Comparison of ENCODE assay signal across 20 cellular contexts in the genomic region with DNA sequence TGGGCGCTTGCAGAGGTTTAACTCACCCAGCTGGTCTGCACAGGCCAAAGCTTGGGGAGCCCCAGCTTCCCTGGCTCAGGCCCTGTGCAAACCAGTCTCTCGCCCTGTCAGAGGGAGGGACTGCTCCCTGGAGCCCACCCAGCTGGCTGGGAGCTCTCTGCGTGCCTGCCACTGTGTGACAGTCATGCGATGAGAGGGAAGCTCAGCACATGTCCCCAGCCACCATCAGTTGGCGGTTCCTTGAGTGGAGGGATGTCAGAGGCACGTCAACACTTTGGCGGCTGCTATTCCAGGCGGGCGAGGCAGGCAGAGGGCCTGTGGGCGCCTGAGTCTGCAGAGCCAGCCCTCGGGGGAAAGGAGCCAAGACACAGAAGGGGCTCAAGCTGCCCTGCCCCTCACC.
DNase-seq lines count a peak whose midpoint lies in the region; ATAC-seq and TF ChIP-seq lines count a peak whose summit lies in the region.
"Had no signal": no experiment of that assay in that cellular context is flagged by ENCODE, and none has a peak within 500 bp of the region (broad histone marks: within the 10 kb centered on the region; RNA-seq: fewer than 3 reads in every experiment).

No MANE protein-coding gene starts in this region.

- CTCF ChIA-PET in CD8-positive, alpha-beta memory T cell (lab: Charles Lee): no interaction called here

- H3K9ac ChIP-seq in NT2/D1 (ENCODE audit: insufficient read length, low read depth): peak overlapping the region; percentile 12

- POLR2A ChIA-PET in CD8-positive, alpha-beta memory T cell (lab: Charles Lee): no interaction called here

- peak; percentile 93 for ATAC-seq in Right ventricle myocardium superior (ENCODE audit: poor library complexity)
- ATAC-seq in GM21723 (IDR thresholded peaks at IDR 0.05; ENCODE audit: unreplicated experiment): no peak
- ATAC-seq: SK-N-SH treated with all-trans-retinoic acid at 6 μM for 48 hours had no signal

- no peaks in the 10 kb centered on the region for H3K9me3 ChIP-seq in CD8-positive, alpha-beta memory T cell (ENCODE audit: low read length)
- H3K9me3 ChIP-seq in NT2/D1 (ENCODE audit: insufficient read depth, low read length): no peaks in the 10 kb centered on the region
- H3K9me3 ChIP-seq: A549, HAP-1 had no signal

- H3K9me3 Mint-ChIP-seq in CD8-positive, alpha-beta memory T cell: no peaks in the 10 kb centered on the region
- H3K9me3 Mint-ChIP-seq in glutamatergic neuron (ENCODE audit: unreplicated experiment): peaks cover 2% of the 10 kb centered on the region

- TF ChIP-seq CTCF in glutamatergic neuron (IDR thresholded peaks at IDR 0.05; ENCODE audit: partially characterized antibody, unreplicated experiment): no peak

- H3K27ac Mint-ChIP-seq in CD8-positive, alpha-beta memory T cell: no peak overlapping the region
- H3K27ac Mint-ChIP-seq in glutamatergic neuron (ENCODE audit: unreplicated experiment): no peak overlapping the region

- no peak overlapping the region for H3K4me3 ChIP-seq in CD8-positive, alpha-beta memory T cell (ENCODE audit: low read length)
- no peak overlapping the region for H3K4me3 ChIP-seq in NT2/D1 (ENCODE audit: insufficient read length, low read depth)
- H3K4me3 ChIP-seq: A549, HAP-1, PC-9 had no signal

- peak overlapping the region; percentile 6 for H3K27ac ChIP-seq in CD8-positive, alpha-beta memory T cell (ENCODE audit: low read depth, low read length)

- peaks cover 2 to 19% of the 10 kb centered on the region in 2 donors for H3K27me3 Mint-ChIP-seq in CD8-positive, alpha-beta memory T cell
- peaks cover 6% of the 10 kb centered on the region for H3K27me3 Mint-ChIP-seq in glutamatergic neuron (ENCODE audit: unreplicated experiment)

- H3K27me3 ChIP-seq in CD8-positive, alpha-beta memory T cell (ENCODE audit: insufficient read depth, low read length, poor library complexity, severe bottlenecking): no peaks in the 10 kb centered on the region
- H3K27me3 ChIP-seq in NT2/D1 (ENCODE audit: insufficient read depth, insufficient read length): peaks cover 24% of the 10 kb centered on the region

- peaks cover 12 to 22% (median 17%) of the 10 kb centered on the region in 3 donors for H3K4me1 Mint-ChIP-seq in CD8-positive, alpha-beta memory T cell
- peaks cover 6% of the 10 kb centered on the region for H3K4me1 Mint-ChIP-seq in glutamatergic neuron (ENCODE audit: low read depth, unreplicated experiment)

- H3K36me3 Mint-ChIP-seq in CD8-positive, alpha-beta memory T cell: peaks cover 0 to 1% (median 0%) of the 10 kb centered on the region in 3 donors
- H3K36me3 Mint-ChIP-seq in glutamatergic neuron (ENCODE audit: unreplicated experiment): no peaks in the 10 kb centered on the region

- intact Hi-C loops in Right ventricle myocardium superior (cut with DNase I): no loop called here

- no peak for DNase-seq in CD8-positive, alpha-beta memory T cell
- DNase-seq in NT2/D1 (ENCODE audit: low read depth, low spot score) (no peak), Right ventricle myocardium superior (peak; percentile 85), islet precursor cell (peak; percentile 59), glutamatergic neuron (no peak), germinal center (ENCODE audit: low spot score) (no peak), SHP77 (lab: John Stamatoyannopoulos, UW) (no peak)
- DNase-seq: C1 segment of cervical spinal cord, Kasumi-1, MM.1S, NCI-H1092 treated with DMSO at 0.1 percent for 48 hours, NCI-H1694 treated with DMSO at 0.1 percent for 48 hours, NCI-H446 treated with DMSO at 0.1 percent for 48 hours, NCI-H774, PC-9, SHP77 treated with DMSO at 0.1 percent for 48 hours had no signal

- H3K4me1 ChIP-seq in CD8-positive, alpha-beta memory T cell (ENCODE audit: insufficient read depth, low read length): peaks cover 26% of the 10 kb centered on the region
- peaks cover 28% of the 10 kb centered on the region for H3K4me1 ChIP-seq in NT2/D1 (ENCODE audit: insufficient read depth, insufficient read length)

- H3K36me3 ChIP-seq in CD8-positive, alpha-beta memory T cell (ENCODE audit: insufficient read depth, low read length): no peaks in the 10 kb centered on the region
- no peaks in the 10 kb centered on the region for H3K36me3 ChIP-seq in NT2/D1 (ENCODE audit: insufficient read depth, insufficient read length, low read length)
- H3K36me3 ChIP-seq: HAP-1 had no signal

- no peak overlapping the region for H3K4me3 Mint-ChIP-seq in CD8-positive, alpha-beta memory T cell
- no peak overlapping the region for H3K4me3 Mint-ChIP-seq in glutamatergic neuron (ENCODE audit: unreplicated experiment)

Comparison
In these comparisons a context has a peak if more than half of its experiments do, and no peak if none do; other contexts are left out.
1. DNase-seq: peak in Right ventricle myocardium superior (single experiment) and islet precursor cell (single experiment); none in CD8-positive, alpha-beta memory T cell (0 of 5), NT2/D1 (single experiment), glutamatergic neuron (single experiment), germinal center (single experiment) and SHP77 (0 of 2).